In genomic region chr1:92783550-92783949, GRCh38 we compare ENCODE assay signal across 7 cellular contexts. TPM values are rescaled to one million over a fixed set of nuclear protein-coding genes. Genes with fewer than 3 reads are reported as not detected.
A peak's percentile ranks its signal among the peaks of the same experiment; 100 is the strongest.
DNase-seq lines count a peak whose midpoint lies in the region; ATAC-seq and TF ChIP-seq lines count a peak whose summit lies in the region.
"Not testable (repeated sequence)": the region's sequence is repeated elsewhere in the genome, so short reads cannot be mapped to it uniquely, and the experiment has no call there.

No MANE protein-coding gene starts in this region.

- H3K4me3 ChIP-seq in NB4 (ENCODE audit: low read depth, low read length) (peak overlapping the region; percentile 78), cardiac fibroblast (replicated peaks in 1 of 2; ENCODE audit: low read depth in 2 of 2, low read length in 2 of 2) (peak overlapping the region; percentile 86 to 89), foreskin fibroblast (ENCODE audit: low read depth in 1 of 2, low read length in 2 of 2) (peak overlapping the region; percentile 64 to 97)
- H3K4me3 ChIP-seq in mesendoderm (ENCODE audit: low read length): not testable (repeated sequence)

- H3K56ac ChIP-seq in mesendoderm (ENCODE audit: low read length): not testable (repeated sequence)

- not testable (repeated sequence) for H3K27ac Mint-ChIP-seq in activated CD4-positive, alpha-beta T cell treated with anti-CD3 and anti-CD28 coated beads for 36 hours

- H3K18ac ChIP-seq in mesendoderm (ENCODE audit: low read length): not testable (repeated sequence)

- intact Hi-C loops in activated CD4-positive, alpha-beta T cell treated with anti-CD3 and anti-CD28 coated beads for 36 hours (cut with DNase I, micrococcal nuclease): not testable (repeated sequence)

- H3K4ac ChIP-seq in mesendoderm (ENCODE audit: low read depth, low read length): not testable (repeated sequence)

- H2AK5ac ChIP-seq in mesendoderm (ENCODE audit: low read length): not testable (repeated sequence)

- not testable (repeated sequence) for H3K9me3 Mint-ChIP-seq in activated CD4-positive, alpha-beta T cell treated with anti-CD3 and anti-CD28 coated beads for 36 hours (ENCODE audit: low read depth)

- not testable (repeated sequence) for TF ChIP-seq POLR2A in NB4 (IDR thresholded peaks at IDR 0.05; ENCODE audit: extremely low read depth, insufficient read length)

- not testable (repeated sequence) for H4K5ac ChIP-seq in mesendoderm (ENCODE audit: low read length)

- not testable (repeated sequence) for H3K36me3 ChIP-seq in mesendoderm (ENCODE audit: control insufficient read depth, insufficient read depth, low read length)

- peaks cover 13% of the 10 kb centered on the region for H3K4me1 Mint-ChIP-seq in activated CD4-positive, alpha-beta T cell treated with anti-CD3 and anti-CD28 coated beads for 36 hours

- not testable (repeated sequence) for H2BK15ac ChIP-seq in mesendoderm (replicated peaks; ENCODE audit: low read depth)

- H3K23ac ChIP-seq in mesendoderm (ENCODE audit: low read length): not testable (repeated sequence)

- not testable (repeated sequence) for H3K27me3 ChIP-seq in mesendoderm (ENCODE audit: insufficient read depth, low read length, poor library complexity)

- H3K79me2 ChIP-seq in mesendoderm (ENCODE audit: control insufficient read depth, insufficient read depth, low read length): not testable (repeated sequence)

- H3K4me2 ChIP-seq in mesendoderm (ENCODE audit: low read length): not testable (repeated sequence)

- H2BK5ac ChIP-seq in mesendoderm (ENCODE audit: low read length): not testable (repeated sequence)

- not testable (repeated sequence) for H3K9ac ChIP-seq in mesendoderm (ENCODE audit: low read length)

- POLR2A ChIA-PET in activated CD4-positive, alpha-beta T cell treated with anti-CD3 and anti-CD28 coated beads for 36 hours (lab: Charles Lee): not testable (repeated sequence)

- DNase-seq in EH (ENCODE audit: low read depth) (peak; percentile 39), NB4 (ENCODE audit: low read depth) (peak; percentile 11), cardiac fibroblast (ENCODE audit: low read depth in 2 of 2) (peak; percentile 49 to 53), foreskin fibroblast (peak in 1 of 2 donors; percentile 35), mesendoderm (peak; percentile 53), retina (peak; percentile 14)
- not testable (repeated sequence) for DNase-seq in activated CD4-positive, alpha-beta T cell treated with anti-CD3 and anti-CD28 coated beads for 36 hours

- not testable (repeated sequence) for H3K36me3 Mint-ChIP-seq in activated CD4-positive, alpha-beta T cell treated with anti-CD3 and anti-CD28 coated beads for 36 hours (ENCODE audit: low read depth)

- not testable (repeated sequence) for H2BK120ac ChIP-seq in mesendoderm (ENCODE audit: low read depth, low read length)

- peaks cover 31% of the 10 kb centered on the region for H3K27me3 Mint-ChIP-seq in activated CD4-positive, alpha-beta T cell treated with anti-CD3 and anti-CD28 coated beads for 36 hours

- H3K4me3 Mint-ChIP-seq in activated CD4-positive, alpha-beta T cell treated with anti-CD3 and anti-CD28 coated beads for 36 hours: peak overlapping the region; percentile 71

- not testable (repeated sequence) for TF ChIP-seq CTCF in NB4 (IDR thresholded peaks at IDR 0.05; ENCODE audit: low read depth, low read length); foreskin fibroblast (IDR thresholded peaks at IDR 0.05; ENCODE audit: low read depth, low read length)
- peak; percentile 2 for TF ChIP-seq CTCF in cardiac fibroblast (IDR thresholded peaks at IDR 0.05; ENCODE audit: low read depth, low read length)

- H3K4me1 ChIP-seq in mesendoderm (ENCODE audit: control insufficient read depth, low read depth, low read length): not testable (repeated sequence)

- not testable (repeated sequence) for H4K8ac ChIP-seq in mesendoderm (ENCODE audit: low read depth, low read length)

- not testable (repeated sequence) for ATAC-seq in activated CD4-positive, alpha-beta T cell treated with anti-CD3 and anti-CD28 coated beads for 36 hours

- not testable (repeated sequence) for H3K79me1 ChIP-seq in mesendoderm (ENCODE audit: low read length)

- not testable (repeated sequence) for H3K27ac ChIP-seq in mesendoderm (ENCODE audit: low read depth, low read length)

- CTCF ChIA-PET in activated CD4-positive, alpha-beta T cell treated with anti-CD3 and anti-CD28 coated beads for 36 hours (lab: Charles Lee): interaction anchor here (0.8 to 0.9 kb wide), 2 partner anchors 20 to 35 kb away, joined by 3 read pairs; no protein-coding TSS in a partner anchor

- WGBS in mesendoderm (ENCODE audit: extremely low coverage, insufficient coverage, low lambda C conversion rate): no CpG with 5 or more reads among the region's 14 CpGs

RNA-seq across cellular contexts. Expression of gene EVI5, which starts 1.4 kb away (rescaled TPM):
- total RNA-seq in activated CD4-positive, alpha-beta T cell treated with anti-CD3 and anti-CD28 coated beads for 36 hours: 10 to 100 TPM; 28.5 to 32.6 TPM
- polyA plus RNA-seq in mesendoderm (2013, experiment 1 of 2): 4.4 TPM
- 3.5 TPM for polyA plus RNA-seq in mesendoderm (2013, experiment 2 of 2)

RNA-seq across cellular contexts. Expression of gene RPL5, which starts 48.3 kb away (rescaled TPM):
- 1,000 to 10,000 TPM; 1,359 to 1,602 TPM for total RNA-seq in activated CD4-positive, alpha-beta T cell treated with anti-CD3 and anti-CD28 coated beads for 36 hours
- 5,152 TPM for polyA plus RNA-seq in mesendoderm (2013, experiment 1 of 2)
- 5,127 TPM for polyA plus RNA-seq in mesendoderm (2013, experiment 2 of 2)
